Comparison of ENCODE assay signal across 8 cellular contexts in genomic region chr22:35631597-35631996, GRCh38. TPM values are rescaled to one million over a fixed set of nuclear protein-coding genes. Genes with fewer than 3 reads are reported as not detected.
A peak's percentile ranks its signal among the peaks of the same experiment; 100 is the strongest.
DNase-seq lines count a peak whose midpoint lies in the region; ATAC-seq, FAIRE-seq and TF ChIP-seq lines count a peak whose summit lies in the region.

No MANE protein-coding gene starts in this region.

- H3K27me3 ChIP-seq in colonic mucosa (no peaks in the 10 kb centered on the region), osteoblast (ENCODE audit: insufficient read depth, low read length) (no peaks in the 10 kb centered on the region)

- H3K79me2 ChIP-seq in osteoblast (ENCODE audit: insufficient read depth, low read length): no peaks in the 10 kb centered on the region

- H3K4me3 ChIP-seq in colonic mucosa (no peak overlapping the region), osteoblast (ENCODE audit: insufficient read depth, low read length) (no peak overlapping the region)

- ATAC-seq in HG03039 (IDR thresholded peaks at IDR 0.05; ENCODE audit: unreplicated experiment) (no peak), GM18858 (IDR thresholded peaks at IDR 0.05; ENCODE audit: unreplicated experiment) (no peak), HG03139 (IDR thresholded peaks at IDR 0.05; ENCODE audit: unreplicated experiment) (no peak)

- no peak overlapping the region for H3K9ac ChIP-seq in colonic mucosa (ENCODE audit: low read depth in 2 of 2, low read length in 2 of 2)

- no peak overlapping the region for H3K27ac ChIP-seq in C4-2B
- no peak overlapping the region for H3K27ac ChIP-seq in colonic mucosa
- no peak overlapping the region for H3K27ac ChIP-seq in osteoblast (ENCODE audit: low read depth, low read length)

- H3K36me3 ChIP-seq in colonic mucosa (no peaks in the 10 kb centered on the region), osteoblast (ENCODE audit: insufficient read depth, low read length) (no peaks in the 10 kb centered on the region)

- FAIRE-seq in GM19239 (lab: Jason Lieb, UNC): no peak

- H3K9me3 ChIP-seq in colonic mucosa: no peaks in the 10 kb centered on the region
- H3K9me3 ChIP-seq in osteoblast (ENCODE audit: low read depth, low read length): no peaks in the 10 kb centered on the region

- H2AFZ ChIP-seq in osteoblast (ENCODE audit: low read length): no peak overlapping the region

- H3K4me1 ChIP-seq in colonic mucosa (no peaks in the 10 kb centered on the region), osteoblast (ENCODE audit: insufficient read depth, low read length) (peaks cover 16% of the 10 kb centered on the region)

- TF ChIP-seq CTCF in C4-2B (conservative IDR thresholded peaks at IDR 0.05) (peak; percentile 86), colonic mucosa (IDR thresholded peaks at IDR 0.05) (peak; percentile 67), osteoblast (IDR thresholded peaks at IDR 0.05; ENCODE audit: extremely low read depth, low read depth, low read length) (peak; percentile 47)

- peak; percentile 42 for DNase-seq in GM19239 (ENCODE audit: insufficient read length, low spot score)
- DNase-seq in RKO (ENCODE audit: low spot score): peak; percentile 70
- DNase-seq in colonic mucosa: peak; percentile 70
- DNase-seq in osteoblast (ENCODE audit: insufficient read length, low spot score, missing footprints): no peak

- no peak overlapping the region for H3K4me2 ChIP-seq in osteoblast (ENCODE audit: insufficient read depth, low read length)

- intact Hi-C loops in colonic mucosa (cut with DNase I): loop anchor here (10.0 kb wide), 1 partner anchor 203 kb away; no protein-coding TSS in a partner anchor

- H4K20me1 ChIP-seq in osteoblast (ENCODE audit: insufficient read depth, low read length): no peaks in the 10 kb centered on the region

RNA-seq across cellular contexts. Expression of gene MB, which starts 14.5 kb away (rescaled TPM):
- total RNA-seq in colonic mucosa (1 to 10 TPM; 2.9 to 8.8 TPM), osteoblast (0.36 TPM in 1 of 2 replicates, not detected in the other)

RNA-seq across cellular contexts. Expression of gene APOL6, which starts 16.6 kb away (rescaled TPM):
- total RNA-seq in colonic mucosa (10 to 100 TPM; 31.4 to 40.3 TPM), osteoblast (40.7 and 51.8 TPM in 2 replicates)
